24 cellular contexts compared by ENCODE assay signal in the genomic region with DNA sequence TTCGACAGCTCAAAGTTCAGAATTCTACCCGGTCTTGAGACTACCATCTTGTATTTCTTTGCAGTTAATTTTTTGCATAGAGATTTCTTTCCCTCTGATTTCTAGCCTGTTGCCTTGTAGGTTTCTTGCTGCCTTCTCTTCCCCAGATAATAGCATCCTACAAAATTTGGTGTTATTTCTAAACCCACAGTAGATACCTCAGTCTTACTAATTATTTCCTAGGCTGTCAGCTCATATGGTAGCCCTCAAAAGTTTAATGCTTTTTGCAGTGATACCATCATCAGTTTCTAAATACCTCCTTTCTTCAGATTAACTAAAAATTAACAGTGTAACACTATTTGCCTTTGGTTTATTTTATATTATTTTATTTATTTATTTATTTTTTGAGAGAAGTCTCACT.
"Had no signal": no experiment of that assay in that cellular context is flagged by ENCODE, and none has a peak within 500 bp of the region (broad histone marks: within the 10 kb centered on the region; RNA-seq: fewer than 3 reads in every experiment).

No MANE protein-coding gene starts in this region.

- H3K4me1 ChIP-seq: pancreas, prostate gland, thyroid gland had no signal

- H3K9me3 ChIP-seq: heart right ventricle, left ventricle myocardium inferior, pancreas, prostate gland, stomach, testis, thyroid gland, transverse colon, upper lobe of left lung, vagina had no signal

- H3K27me3 ChIP-seq: hepatocyte, pancreas, testis, thyroid gland, vagina had no signal

- H3K79me2 ChIP-seq: hepatocyte had no signal

- H3K36me3 Mint-ChIP-seq: stimulated activated naive B cell treated with anti-CD40 and anti-IgM and Interleukin-4, amounts not matched to agents 10 μg/mL and 1 μg/mL and 100 μg/mL, for 72 hours had no signal

- H2AFZ ChIP-seq: hepatocyte had no signal

- H3K27ac ChIP-seq: heart right ventricle, hepatocyte, left ventricle myocardium inferior, pancreas, prostate gland, skin epidermis, stomach, testis, thyroid gland, transverse colon, upper lobe of left lung, vagina had no signal

- H3K36me3 ChIP-seq: heart right ventricle, left ventricle myocardium inferior, pancreas, prostate gland, stomach, thyroid gland, transverse colon, upper lobe of left lung, vagina had no signal

- H3K4me2 ChIP-seq: hepatocyte had no signal

- H3K4me3 Mint-ChIP-seq: mesothelial cell of epicardium; naive B cell; natural killer cell treated with Interleukin-12 subunit alpha and Interleukin-12 subunit beta and Interleukin-15 and Interleukin-18, amount 100 ng/mL, for 72 hours; stimulated activated naive B cell treated with anti-CD40 and anti-IgM and Interleukin-4, amounts not matched to agents 10 μg/mL and 1 μg/mL and 100 μg/mL, for 72 hours had no signal

- H3K9me3 Mint-ChIP-seq: natural killer cell treated with Interleukin-12 subunit alpha and Interleukin-12 subunit beta and Interleukin-15 and Interleukin-18, amount 100 ng/mL, for 72 hours; stimulated activated naive B cell treated with anti-CD40 and anti-IgM and Interleukin-4, amounts not matched to agents 10 μg/mL and 1 μg/mL and 100 μg/mL, for 72 hours had no signal

- H3K27ac Mint-ChIP-seq: mesothelial cell of epicardium; naive B cell; natural killer cell treated with Interleukin-12 subunit alpha and Interleukin-12 subunit beta and Interleukin-15 and Interleukin-18, amount 100 ng/mL, for 72 hours; stimulated activated naive B cell treated with anti-CD40 and anti-IgM and Interleukin-4, amounts not matched to agents 10 μg/mL and 1 μg/mL and 100 μg/mL, for 72 hours had no signal

- DNase-seq: heart right ventricle; islet precursor cell; left ventricle myocardium inferior; mesendoderm; naive B cell; pancreas; posterior cingulate gyrus; retina; right cardiac atrium; stimulated activated CD4-positive, alpha-beta T cell treated with anti-CD3 and anti-CD28 coated beads, Interleukin-4, amount 100 ng/mL, for 4 hours; stimulated activated naive B cell treated with anti-CD40 and anti-IgM and Interleukin-4, amounts not matched to agents 10 μg/mL and 1 μg/mL and 100 μg/mL, for 72 hours; stomach; testis; thyroid gland; transverse colon had no signal

- H3K4me3 ChIP-seq: heart right ventricle, hepatocyte, left ventricle myocardium inferior, lung, pancreas, prostate gland, skin epidermis, stomach, testis, thyroid gland, transverse colon, upper lobe of left lung, vagina had no signal

- ATAC-seq: heart right ventricle; natural killer cell treated with Interleukin-12 subunit alpha and Interleukin-12 subunit beta and Interleukin-15 and Interleukin-18, amount 100 ng/mL, for 72 hours; pancreas; right cardiac atrium; sciatic nerve; stimulated activated naive B cell treated with anti-CD40 and anti-IgM and Interleukin-4, amounts not matched to agents 10 μg/mL and 1 μg/mL and 100 μg/mL, for 72 hours had no signal
